Comparison of ENCODE assay signal across 14 cellular contexts in genomic region chr12:60266381-60266852, GRCh38.
DNase-seq lines count a peak whose midpoint lies in the region; ATAC-seq and TF ChIP-seq lines count a peak whose summit lies in the region.
"Had no signal": no experiment of that assay in that cellular context is flagged by ENCODE, and none has a peak within 500 bp of the region (broad histone marks: within the 10 kb centered on the region; RNA-seq: fewer than 3 reads in every experiment).

No MANE protein-coding gene starts in this region.

- H3K9ac ChIP-seq in IMR-90 (ENCODE audit: low read depth, low read length): no peak overlapping the region

- BruUV-seq in IMR-90 (replicated peaks; lab: Mats Ljungman, UMichigan): no TSS peak

- no peaks in the 10 kb centered on the region for H3K9me1 ChIP-seq in IMR-90 (ENCODE audit: insufficient read depth, low read length)

- in situ Hi-C loops in IMR-90 (cut with MboI; ENCODE audit: low sequenced_read_pairs) (no loop called here), brain microvascular endothelial cell (cut with HindIII; ENCODE audit: low pct_ligation_motif_present, low sequenced_read_pairs) (no loop called here)

- TF ChIP-seq POLR2A in IMR-90 (IDR thresholded peaks at IDR 0.05; ENCODE audit: low read depth, low read length): no peak

- no peak overlapping the region for H3K4ac ChIP-seq in IMR-90 (ENCODE audit: low read depth, low read length)

- dilution Hi-C loops in IMR-90 (cut with HindIII; ENCODE audit: low sequenced_read_pairs, unreplicated experiment): no loop called here

- H3K18ac ChIP-seq in IMR-90 (ENCODE audit: low read depth, low read length): no peak overlapping the region

- H3K36me3 ChIP-seq in IMR-90 (ENCODE audit: control insufficient read depth, insufficient read depth, low read length) (no peaks in the 10 kb centered on the region), brain microvascular endothelial cell (replicated peaks) (no peaks in the 10 kb centered on the region)

- TF ChIP-seq RAD21 in IMR-90 (IDR thresholded peaks at IDR 0.05; ENCODE audit: low read length): no peak

- H4K8ac ChIP-seq in IMR-90 (ENCODE audit: low read depth in 2 of 2, low read length in 2 of 2): no peak overlapping the region

- no peak overlapping the region for H3K56ac ChIP-seq in IMR-90 (ENCODE audit: extremely low read depth, insufficient read depth, low read length)

- H3K27me3 ChIP-seq in IMR-90 (ENCODE audit: control insufficient read depth, insufficient read depth, low read length) (no peaks in the 10 kb centered on the region), brain microvascular endothelial cell (replicated peaks) (no peaks in the 10 kb centered on the region)

- no peaks in the 10 kb centered on the region for H3K36me3 Mint-ChIP-seq in stimulated activated effector memory CD8-positive, alpha-beta T cell treated with anti-CD3 and anti-CD28 coated beads, Interleukin-12 subunit alpha, Interleukin-12 subunit beta, amount 100 ng/mL, for 72 hours
- H3K36me3 Mint-ChIP-seq: CD4-positive, CD25-positive, alpha-beta regulatory T cell; IgD-negative memory B cell had no signal

- no peak for TF ChIP-seq CTCF in AG09309 (IDR thresholded peaks at IDR 0.05; ENCODE audit: control insufficient read depth, insufficient read depth, low read depth, low read length, missing control alignments)
- TF ChIP-seq CTCF in IMR-90 (conservative IDR thresholded peaks at IDR 0.05; ENCODE audit: low read depth, low read length): no peak
- TF ChIP-seq CTCF in brain microvascular endothelial cell (IDR thresholded peaks at IDR 0.05; ENCODE audit: low read depth, low read length, missing control alignments): no peak

- H3K27ac ChIP-seq in IMR-90 (ENCODE audit: insufficient read depth, low read length): no peak overlapping the region
- peak overlapping the region; percentile 3 for H3K27ac ChIP-seq in brain microvascular endothelial cell

- peaks cover 1% of the 10 kb centered on the region; the same call in 1 of the 2 replicates for H3K4me1 ChIP-seq in IMR-90 (ENCODE audit: control insufficient read depth, insufficient read depth, low read length)

- peak overlapping the region; percentile 52; the same call in 1 of the 2 replicates for H3K4me2 ChIP-seq in IMR-90 (ENCODE audit: low read depth, low read length)

- H4K5ac ChIP-seq in IMR-90 (ENCODE audit: low read depth, low read length): no peak overlapping the region

- H2BK120ac ChIP-seq in IMR-90 (ENCODE audit: low read depth, low read length): no peak overlapping the region

- H4K91ac ChIP-seq in IMR-90 (ENCODE audit: insufficient read depth, low read depth, low read length): no peak overlapping the region

- H3K4me1 Mint-ChIP-seq in stimulated activated effector memory CD8-positive, alpha-beta T cell treated with anti-CD3 and anti-CD28 coated beads, Interleukin-12 subunit alpha, Interleukin-12 subunit beta, amount 100 ng/mL, for 72 hours: no peaks in the 10 kb centered on the region
- H3K4me1 Mint-ChIP-seq: CD4-positive, CD25-positive, alpha-beta regulatory T cell; IgD-negative memory B cell had no signal

- DNase-seq in AG09309 (ENCODE audit: low read depth): peak; percentile 23
- DNase-seq in IMR-90: peak; percentile 94
- DNase-seq in brain microvascular endothelial cell: peak; percentile 78
- no peak for DNase-seq in left lobe of liver (ENCODE audit: low spot score)
- no peak for DNase-seq in NCI-H1930 (lab: John Stamatoyannopoulos, UW)
- DNase-seq in posterior cingulate gyrus: no peak
- no peak for DNase-seq in head of caudate nucleus
- no peak for DNase-seq in stimulated activated effector memory CD8-positive, alpha-beta T cell treated with anti-CD3 and anti-CD28 coated beads, Interleukin-12 subunit alpha, Interleukin-12 subunit beta, amount 100 ng/mL, for 72 hours (ENCODE audit: low spot score in 2 of 2)
- DNase-seq: activated CD8-positive, alpha-beta memory T cell treated with anti-CD3 and anti-CD28 coated beads, Interleukin-2, amount 50 U/mL, for 4 hours; CD4-positive, CD25-positive, alpha-beta regulatory T cell; NCI-H2107; OCI-M1; stimulated activated CD8-positive, alpha-beta memory T cell treated with anti-CD3 and anti-CD28 coated beads, Interleukin-4, amount 100 ng/mL, for 48 hours had no signal

- H2AK9ac ChIP-seq in IMR-90 (replicated peaks; ENCODE audit: low read depth, low read length, poor library complexity): no peak overlapping the region

- H3K9me3 Mint-ChIP-seq in stimulated activated effector memory CD8-positive, alpha-beta T cell treated with anti-CD3 and anti-CD28 coated beads, Interleukin-12 subunit alpha, Interleukin-12 subunit beta, amount 100 ng/mL, for 72 hours: peaks cover 7% of the 10 kb centered on the region

- H3K79me1 ChIP-seq in IMR-90 (ENCODE audit: low read depth in 1 of 2, low read length in 2 of 2): no peaks in the 10 kb centered on the region

- H2BK20ac ChIP-seq in IMR-90 (ENCODE audit: low read depth, low read length): no peak overlapping the region

- WGBS in IMR-90 (ENCODE audit: extremely low coverage in 2 of 2, insufficient read length in 1 of 2), 2 experiments: no CpG with 5 or more reads among the region's 4 CpGs

- H3K27ac Mint-ChIP-seq in stimulated activated effector memory CD8-positive, alpha-beta T cell treated with anti-CD3 and anti-CD28 coated beads, Interleukin-12 subunit alpha, Interleukin-12 subunit beta, amount 100 ng/mL, for 72 hours: no peak overlapping the region
- H3K27ac Mint-ChIP-seq: CD4-positive, CD25-positive, alpha-beta regulatory T cell; IgD-negative memory B cell had no signal

- CTCF ChIA-PET in IMR-90 (lab: Yijun Ruan, JAX): interaction anchor here (0.6 to 1.0 kb wide), 2 partner anchors 218 to 268 kb away, joined by 3 to 4 read pairs; no protein-coding TSS in a partner anchor

- H3K14ac ChIP-seq in IMR-90 (replicated peaks; ENCODE audit: low read depth, low read length): no peak overlapping the region

- H3K4me3 ChIP-seq in AG09309 (ENCODE audit: control insufficient read depth, low read depth, low read length) (no peak overlapping the region), IMR-90 (ENCODE audit: insufficient read depth, low read depth, low read length) (no peak overlapping the region), brain microvascular endothelial cell (ENCODE audit: low read depth, low read length) (no peak overlapping the region)

- H3K23ac ChIP-seq in IMR-90 (ENCODE audit: low read depth, low read length): no peak overlapping the region

- H2BK5ac ChIP-seq in IMR-90 (ENCODE audit: low read depth, low read length, poor library complexity, severe bottlenecking): peak overlapping the region; percentile 71

- no peaks in the 10 kb centered on the region for H4K20me1 ChIP-seq in IMR-90 (ENCODE audit: insufficient read depth, low read length)

- no peak overlapping the region for H2AFZ ChIP-seq in IMR-90 (replicated peaks; ENCODE audit: low read length, poor library complexity)

- POLR2A ChIA-PET in IMR-90 (lab: Charles Lee; ENCODE audit: unreplicated experiment): no interaction called here

- intact Hi-C loops in IMR-90 (cut with micrococcal nuclease) (loop anchor here (10.0 kb wide), 1 partner anchor 1738 kb away; no protein-coding TSS in a partner anchor), posterior cingulate gyrus (cut with DNase I) (no loop called here), head of caudate nucleus (cut with DNase I) (no loop called here)

- no peak overlapping the region for H3K4me3 Mint-ChIP-seq in stimulated activated effector memory CD8-positive, alpha-beta T cell treated with anti-CD3 and anti-CD28 coated beads, Interleukin-12 subunit alpha, Interleukin-12 subunit beta, amount 100 ng/mL, for 72 hours
- H3K4me3 Mint-ChIP-seq: CD4-positive, CD25-positive, alpha-beta regulatory T cell; IgD-negative memory B cell had no signal

- no peak overlapping the region for H2BK15ac ChIP-seq in IMR-90 (ENCODE audit: low read depth, low read length)

- peak; percentile 99 for ATAC-seq in IMR-90 (ENCODE audit: low read depth)
- ATAC-seq in left lobe of liver: peak; percentile 31
- ATAC-seq in stimulated activated effector memory CD8-positive, alpha-beta T cell treated with anti-CD3 and anti-CD28 coated beads, Interleukin-12 subunit alpha, Interleukin-12 subunit beta, amount 100 ng/mL, for 72 hours: no peak

- H3K9me3 ChIP-seq in IMR-90 (ENCODE audit: control insufficient read depth, insufficient read depth, low read length): no peaks in the 10 kb centered on the region

- H2AK5ac ChIP-seq in IMR-90 (ENCODE audit: low read depth, low read length): no peak overlapping the region

TF ChIP-seq in IMR-90, 13 proteins besides CTCF, POLR2A, EP300 and RAD21:
- TF ChIP-seq FOS (IDR thresholded peaks at IDR 0.05; ENCODE audit: low read depth, low read length) (peak; percentile 96), CEBPB (IDR thresholded peaks at IDR 0.05; ENCODE audit: low read depth, low read length) (peak; percentile 52; the same call in 1 of the 2 replicates), RCOR1 (IDR thresholded peaks at IDR 0.05; ENCODE audit: insufficient replicate concordance, low read length) (no peak)

Comparison
In these comparisons a context has a peak if more than half of its experiments do, and no peak if none do; other contexts are left out.
1. DNase-seq: peak in AG09309 (single experiment), IMR-90 (single experiment) and brain microvascular endothelial cell (single experiment); none in left lobe of liver (single experiment), NCI-H1930 (0 of 2), posterior cingulate gyrus (0 of 10), head of caudate nucleus (0 of 42) and stimulated activated effector memory CD8-positive, alpha-beta T cell treated with anti-CD3 and anti-CD28 coated beads, Interleukin-12 subunit alpha, Interleukin-12 subunit beta, amount 100 ng/mL, for 72 hours (0 of 2).